ENCODE assay signal across 17 cellular contexts in genomic region chr5:644971-645370, GRCh38.
"Had no signal": no experiment of that assay in that cellular context is flagged by ENCODE, and none has a peak within 500 bp of the region (broad histone marks: within the 10 kb centered on the region; RNA-seq: fewer than 3 reads in every experiment).

No MANE protein-coding gene starts in this region.

- H3K27me3 ChIP-seq: heart left ventricle, ovary, right lobe of liver, stomach, transverse colon had no signal

- DNase-seq: effector memory CD4-positive, alpha-beta T cell; hippocampal formation; kidney glomerular epithelial cell; mesendoderm; naive B cell; nucleus accumbens; right lobe of liver; stimulated activated CD8-positive, alpha-beta memory T cell treated with anti-CD3 and anti-CD28 coated beads, Interleukin-4, amount 100 ng/mL, for 48 hours; stomach; substantia nigra; transverse colon had no signal

- H3K9me3 Mint-ChIP-seq: central memory CD8-positive, alpha-beta T cell; naive B cell; stimulated activated effector memory CD8-positive, alpha-beta T cell treated with anti-CD3 and anti-CD28 coated beads, Interleukin-12 subunit alpha, Interleukin-12 subunit beta, amount 100 ng/mL, for 72 hours had no signal

- H3K27me3 Mint-ChIP-seq: central memory CD8-positive, alpha-beta T cell; naive B cell had no signal

- H3K4me3 ChIP-seq: heart left ventricle, ovary, prostate gland, right lobe of liver, stomach, thoracic aorta, transverse colon had no signal

- H3K27ac ChIP-seq: heart left ventricle, ovary, prostate gland, right lobe of liver, stomach, thoracic aorta, transverse colon had no signal

- ATAC-seq: heart left ventricle; right lobe of liver; stimulated activated effector memory CD8-positive, alpha-beta T cell treated with anti-CD3 and anti-CD28 coated beads, Interleukin-12 subunit alpha, Interleukin-12 subunit beta, amount 100 ng/mL, for 72 hours had no signal

- H3K4me3 Mint-ChIP-seq: central memory CD8-positive, alpha-beta T cell; stimulated activated effector memory CD8-positive, alpha-beta T cell treated with anti-CD3 and anti-CD28 coated beads, Interleukin-12 subunit alpha, Interleukin-12 subunit beta, amount 100 ng/mL, for 72 hours had no signal

- H3K36me3 ChIP-seq: ovary, prostate gland, transverse colon had no signal

- H3K4me1 ChIP-seq: heart left ventricle, prostate gland, right lobe of liver, stomach, transverse colon had no signal

- H3K9me3 ChIP-seq: heart left ventricle, ovary, prostate gland, right lobe of liver, stomach, thoracic aorta, transverse colon had no signal

- H3K27ac Mint-ChIP-seq: stimulated activated effector memory CD8-positive, alpha-beta T cell treated with anti-CD3 and anti-CD28 coated beads, Interleukin-12 subunit alpha, Interleukin-12 subunit beta, amount 100 ng/mL, for 72 hours had no signal

- H3K4me1 Mint-ChIP-seq: central memory CD8-positive, alpha-beta T cell had no signal
